In genomic region chrX:110425222-110425621, GRCh38 we compare ENCODE assay signal across 27 cellular contexts.
DNase-seq lines count a peak whose midpoint lies in the region; ATAC-seq and TF ChIP-seq lines count a peak whose summit lies in the region.
"Had no signal": no experiment of that assay in that cellular context is flagged by ENCODE, and none has a peak within 500 bp of the region (broad histone marks: within the 10 kb centered on the region; RNA-seq: fewer than 3 reads in every experiment).

No MANE protein-coding gene starts in this region.

- DNase-seq in NCI-H345 (lab: John Stamatoyannopoulos, UW) (peak; percentile 36), NCI-H345 treated with DMSO at 0.1 percent for 48 hours (lab: John Stamatoyannopoulos, UW; ENCODE audit: unreplicated experiment) (no peak), NCI-H2029 treated with DMSO at 0.1 percent for 48 hours (lab: John Stamatoyannopoulos, UW) (peak; percentile 53), DMS153 (lab: John Stamatoyannopoulos, UW) (no peak), superior temporal gyrus (ENCODE audit: extremely low spot score) (no peak), omental fat pad (ENCODE audit: low spot score) (no peak)
- DNase-seq: activated CD4-positive, alpha-beta T cell treated with anti-CD3 and anti-CD28 coated beads for 48 hours; activated T-cell treated with anti-CD3 and anti-CD28 coated beads for 4 hours; anterior cingulate cortex; DND-41; islet precursor cell; left lung; mesendoderm; NCI-H1048; NCI-H2171; NCI-H526; Peyer's patch; posterior cingulate gyrus; right cardiac atrium; SIG-M5; stimulated activated naive CD8-positive, alpha-beta T cell treated with anti-CD3 and anti-CD28 coated beads, Interleukin-15, amount 100 ng/mL, for 72 hours; WERI-Rb-1 had no signal

- no peaks in the 10 kb centered on the region for H3K79me2 ChIP-seq in neural cell (replicated peaks; ENCODE audit: insufficient read depth, low read length)

- H3K4me3 ChIP-seq in neural cell (ENCODE audit: low read length), result no peak overlapping the region
- H3K4me3 ChIP-seq: K562, left lung, Peyer's patch, smooth muscle cell, vagina had no signal

- no peak overlapping the region for H2AFZ ChIP-seq in neural cell (ENCODE audit: low read depth, low read length)

- TF ChIP-seq CTCF in neural cell (IDR thresholded peaks at IDR 0.05; ENCODE audit: poor library complexity, severe bottlenecking) (no peak), omental fat pad (IDR thresholded peaks at IDR 0.05) (no peak)

- H3K27ac ChIP-seq in neural cell (ENCODE audit: low read length), result peak overlapping the region; percentile 47
- H3K27ac ChIP-seq: left lung, Peyer's patch, vagina, WERI-Rb-1 had no signal

- no peaks in the 10 kb centered on the region for H3K36me3 ChIP-seq in neural cell (ENCODE audit: insufficient read depth, low read length)
- H3K36me3 ChIP-seq: left lung, Peyer's patch, vagina, WERI-Rb-1 had no signal

- no peak overlapping the region for H3K9ac ChIP-seq in neural cell (ENCODE audit: low read length)

- no peaks in the 10 kb centered on the region for H4K20me1 ChIP-seq in neural cell (ENCODE audit: insufficient read depth)

- H3F3A ChIP-seq in neural cell (ENCODE audit: insufficient read depth, low read length, poor library complexity, severe bottlenecking), result no peaks in the 10 kb centered on the region

- no peak for TF ChIP-seq RAD21 in neural cell (conservative IDR thresholded peaks at IDR 0.05)

- no peaks in the 10 kb centered on the region for H3K9me3 ChIP-seq in neural cell (ENCODE audit: low read length)
- H3K9me3 ChIP-seq: left lung, Peyer's patch, vagina had no signal

- no peaks in the 10 kb centered on the region for H3K9me2 ChIP-seq in neural cell (ENCODE audit: insufficient read depth, low read length)

- TF ChIP-seq EP300 in neural cell (conservative IDR thresholded peaks at IDR 0.05; ENCODE audit: poor library complexity, severe bottlenecking), result no peak

- peak; percentile 88 for ATAC-seq in SK-N-SH treated with all-trans-retinoic acid at 6 μM for 48 hours
- ATAC-seq in omental fat pad (ENCODE audit: low FRiP score), result no peak
- ATAC-seq: K562; left lung; right cardiac atrium; stimulated activated naive CD8-positive, alpha-beta T cell treated with anti-CD3 and anti-CD28 coated beads, Interleukin-15, amount 100 ng/mL, for 72 hours had no signal

- H3K4me2 ChIP-seq in neural cell (ENCODE audit: low read length), result no peak overlapping the region
- H3K4me2 ChIP-seq: smooth muscle cell had no signal

- H3K27me3 ChIP-seq in neural cell (ENCODE audit: insufficient read depth, low read depth, low read length), result no peaks in the 10 kb centered on the region
- H3K27me3 ChIP-seq: left lung, Peyer's patch, vagina had no signal

TF ChIP-seq in SK-N-SH treated with all-trans-retinoic acid at 6 μM for 48 hours, 23 proteins besides CTCF, POLR2A, EP300 and RAD21 (continues in another document):
- TF ChIP-seq TOX (CRISPR knock-in tag; IDR thresholded peaks at IDR 0.05; ENCODE audit: borderline replicate concordance) (no peak), ISL1 (CRISPR knock-in tag; IDR thresholded peaks at IDR 0.05) (peak; percentile 11; the same call in 1 of the 2 replicates), POU6F1 (CRISPR knock-in tag; IDR thresholded peaks at IDR 0.05; ENCODE audit: borderline replicate concordance, low read depth) (no peak), TSHZ2 (CRISPR knock-in tag; IDR thresholded peaks at IDR 0.05) (no peak), ZNF8 (CRISPR knock-in tag; IDR thresholded peaks at IDR 0.05) (no peak)

TF ChIP-seq in neural cell, 6 proteins besides CTCF, POLR2A, EP300 and RAD21:
- TF ChIP-seq REST (IDR thresholded peaks at IDR 0.05; ENCODE audit: borderline replicate concordance), result no peak

Comparison
In these comparisons a context has a peak if more than half of its experiments do, and no peak if none do; other contexts are left out.
1. DNase-seq: peak in NCI-H345 (single experiment) and NCI-H2029 treated with DMSO at 0.1 percent for 48 hours (single experiment); none in NCI-H345 treated with DMSO at 0.1 percent for 48 hours (single experiment), DMS153 (single experiment), superior temporal gyrus (single experiment) and omental fat pad (single experiment).